ENCODE assay signal across 28 cellular contexts in genomic region chr2:857937-858336, GRCh38.
"Had no signal": no experiment of that assay in that cellular context is flagged by ENCODE, and none has a peak within 500 bp of the region (broad histone marks: within the 10 kb centered on the region; RNA-seq: fewer than 3 reads in every experiment).

No MANE protein-coding gene starts in this region.

- H3K9me3 Mint-ChIP-seq: memory B cell, type B pancreatic cell had no signal

- H3K4me3 ChIP-seq: colonic mucosa, esophagus squamous epithelium, heart right ventricle, lung, right lobe of liver, stomach, thyroid gland had no signal

- ATAC-seq: heart right ventricle; left lobe of liver; naive thymus-derived CD8-positive, alpha-beta T cell; right lobe of liver had no signal

- H3K9ac ChIP-seq: parathyroid adenoma had no signal

- H3K9me3 ChIP-seq: colonic mucosa, esophagus squamous epithelium, heart right ventricle, neutrophil, right lobe of liver, stomach, thyroid gland had no signal

- H3K36me3 ChIP-seq: colonic mucosa, esophagus squamous epithelium, heart right ventricle, neutrophil, right lobe of liver, stomach, thyroid gland had no signal

- H3K4me1 ChIP-seq: colonic mucosa, esophagus squamous epithelium, parathyroid adenoma, right lobe of liver, stomach had no signal

- H3K27ac ChIP-seq: colonic mucosa, esophagus squamous epithelium, heart right ventricle, neutrophil, parathyroid adenoma, right lobe of liver, stomach, thyroid gland had no signal

- H3K4me3 Mint-ChIP-seq: central memory CD8-positive, alpha-beta T cell; memory B cell; naive thymus-derived CD8-positive, alpha-beta T cell; type B pancreatic cell had no signal

- H3K27ac Mint-ChIP-seq: memory B cell, progenitor cell of endocrine pancreas, type B pancreatic cell had no signal

- DNase-seq: colonic mucosa; dermis blood vessel endothelial cell; effector memory CD4-positive, alpha-beta T cell; erythroblast; esophagus squamous epithelium; foreskin melanocyte; glutamatergic neuron; heart right ventricle; hypothalamus; kidney; naive thymus-derived CD8-positive, alpha-beta T cell; right lobe of liver; small intestine; stimulated activated CD4-positive, alpha-beta T cell treated with anti-CD3 and anti-CD28 coated beads, Interleukin-12 subunit alpha, Interleukin-12 subunit beta, amount 100 ng/mL, for 4 hours; stimulated activated CD4-positive, alpha-beta T cell treated with anti-CD3 and anti-CD28 coated beads, Interleukin-1b, Interleukin-23, amount 100 ng/mL, for 48 hours; stimulated activated CD4-positive, alpha-beta T cell treated with anti-CD3 and anti-CD28 coated beads, Interleukin-4, amount 100 ng/mL, for 1 hour; stimulated activated CD8-positive, alpha-beta memory T cell treated with anti-CD3 and anti-CD28 coated beads, Interleukin-4, amount 100 ng/mL, for 48 hours; stimulated activated naive CD4-positive, alpha-beta T cell; stomach; thyroid gland had no signal

- H2AFZ ChIP-seq: parathyroid adenoma had no signal

- H3K79me2 ChIP-seq: parathyroid adenoma had no signal

- H3K4me1 Mint-ChIP-seq: memory B cell had no signal

- H3K27me3 ChIP-seq: colonic mucosa, neutrophil, right lobe of liver, thyroid gland had no signal
